6 cellular contexts compared by ENCODE assay signal in the genomic region with DNA sequence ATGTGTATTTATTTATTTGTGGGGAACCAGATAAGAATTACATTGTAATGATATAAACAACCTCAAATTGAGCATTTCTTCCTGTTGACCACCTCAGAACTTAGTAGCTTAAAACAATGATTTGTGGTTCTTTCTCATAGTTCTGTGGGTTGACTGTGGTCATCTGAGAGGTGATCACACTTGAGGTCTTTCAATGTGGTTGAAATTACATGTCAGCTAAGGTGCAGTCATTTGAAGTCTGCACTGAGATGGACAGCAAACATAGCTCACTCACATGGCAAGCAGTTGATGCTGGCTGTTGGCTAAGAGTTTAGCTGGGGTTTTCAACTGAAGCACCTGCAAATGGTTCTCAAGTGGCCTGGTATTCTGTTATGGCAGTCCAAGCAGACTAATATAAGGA.
"Had no signal": no experiment of that assay in that cellular context is flagged by ENCODE, and none has a peak within 500 bp of the region (broad histone marks: within the 10 kb centered on the region; RNA-seq: fewer than 3 reads in every experiment).

No MANE protein-coding gene starts in this region.

- DNase-seq: H9, HCEC 1CT, IMR-90, KG1 had no signal

- H3K4me3 ChIP-seq: GM23338, K562 had no signal

- ATAC-seq: GM23338, K562 had no signal
